In genomic region chr7:17903337-17903736, GRCh38 we compare ENCODE assay signal across 16 cellular contexts.
"Had no signal": no experiment of that assay in that cellular context is flagged by ENCODE, and none has a peak within 500 bp of the region (broad histone marks: within the 10 kb centered on the region; RNA-seq: fewer than 3 reads in every experiment).

No MANE protein-coding gene starts in this region.

- H3K4me1 Mint-ChIP-seq: neural progenitor cell had no signal

- H3K27ac Mint-ChIP-seq: activated CD4-positive, alpha-beta T cell treated with anti-CD3 and anti-CD28 coated beads, Interleukin-2, amount 10 ng/mL, durations not matched to agents 24 days and 14 days; neural progenitor cell; stimulated activated naive B cell treated with anti-CD40 and anti-IgM and Interleukin-4, amounts not matched to agents 10 μg/mL and 1 μg/mL and 100 μg/mL, for 72 hours; T-helper 1 cell treated with Interleukin-12 subunit alpha and Interleukin-12 subunit beta and Interleukin-4 antibody, amounts not matched to agents 30 μg/mL and 1 μg/mL, for 36 hours; type B pancreatic cell had no signal

- H3K4me3 Mint-ChIP-seq: activated CD4-positive, alpha-beta T cell treated with anti-CD3 and anti-CD28 coated beads, Interleukin-2, amount 10 ng/mL, durations not matched to agents 24 days and 14 days; activated naive CD4-positive, alpha-beta T cell treated with anti-CD3 and anti-CD28 coated beads, Interleukin-2, amount 50 U/mL, for 24 hours; neural progenitor cell; stimulated activated naive B cell treated with anti-CD40 and anti-IgM and Interleukin-4, amounts not matched to agents 10 μg/mL and 1 μg/mL and 100 μg/mL, for 72 hours; T-helper 1 cell treated with Interleukin-12 subunit alpha and Interleukin-12 subunit beta and Interleukin-4 antibody, amounts not matched to agents 30 μg/mL and 1 μg/mL, for 36 hours; type B pancreatic cell had no signal

- H3K9me3 Mint-ChIP-seq: activated CD4-positive, alpha-beta T cell treated with anti-CD3 and anti-CD28 coated beads, Interleukin-2, amount 10 ng/mL, durations not matched to agents 24 days and 14 days; activated naive CD4-positive, alpha-beta T cell treated with anti-CD3 and anti-CD28 coated beads, Interleukin-2, amount 50 U/mL, for 24 hours; neural progenitor cell; stimulated activated naive B cell treated with anti-CD40 and anti-IgM and Interleukin-4, amounts not matched to agents 10 μg/mL and 1 μg/mL and 100 μg/mL, for 72 hours; T-helper 1 cell treated with Interleukin-12 subunit alpha and Interleukin-12 subunit beta and Interleukin-4 antibody, amounts not matched to agents 30 μg/mL and 1 μg/mL, for 36 hours; type B pancreatic cell had no signal

- H3K27me3 Mint-ChIP-seq: activated CD4-positive, alpha-beta T cell treated with anti-CD3 and anti-CD28 coated beads, Interleukin-2, amount 10 ng/mL, durations not matched to agents 24 days and 14 days; activated naive CD4-positive, alpha-beta T cell treated with anti-CD3 and anti-CD28 coated beads, Interleukin-2, amount 50 U/mL, for 24 hours; stimulated activated naive B cell treated with anti-CD40 and anti-IgM and Interleukin-4, amounts not matched to agents 10 μg/mL and 1 μg/mL and 100 μg/mL, for 72 hours; type B pancreatic cell had no signal

- DNase-seq: activated CD4-positive, alpha-beta T cell treated with anti-CD3 and anti-CD28 coated beads, Interleukin-2, amount 10 ng/mL, durations not matched to agents 24 days and 14 days; activated effector memory CD4-positive, alpha-beta T cell treated with Interleukin-2 at 50 U/mL for 16 hours; activated T-cell treated with anti-CD3 and anti-CD28 coated beads, Interleukin-2, amount 50 U/mL, for 1 hour; anterior cingulate cortex; esophagus squamous epithelium; foreskin fibroblast; heart left ventricle; left ventricle myocardium superior; stimulated activated naive B cell treated with anti-CD40 and anti-IgM and Interleukin-4, amounts not matched to agents 10 μg/mL and 1 μg/mL and 100 μg/mL, for 72 hours had no signal

- FAIRE-seq: keratinocyte had no signal

- ATAC-seq: left ventricle myocardium superior; stimulated activated naive B cell treated with anti-CD40 and anti-IgM and Interleukin-4, amounts not matched to agents 10 μg/mL and 1 μg/mL and 100 μg/mL, for 72 hours had no signal

- H3K36me3 ChIP-seq: breast epithelium, esophagus squamous epithelium, heart left ventricle, neural progenitor cell, suprapubic skin had no signal

- H3K36me3 Mint-ChIP-seq: activated naive CD4-positive, alpha-beta T cell treated with anti-CD3 and anti-CD28 coated beads, Interleukin-2, amount 50 U/mL, for 24 hours had no signal

- H3K27me3 ChIP-seq: breast epithelium, esophagus squamous epithelium, heart left ventricle, neural progenitor cell, suprapubic skin had no signal

- H3K4me3 ChIP-seq: breast epithelium, esophagus squamous epithelium, heart left ventricle, neural progenitor cell, suprapubic skin had no signal
